Comparison of ENCODE assay signal across 1 cellular context in the genomic region with DNA sequence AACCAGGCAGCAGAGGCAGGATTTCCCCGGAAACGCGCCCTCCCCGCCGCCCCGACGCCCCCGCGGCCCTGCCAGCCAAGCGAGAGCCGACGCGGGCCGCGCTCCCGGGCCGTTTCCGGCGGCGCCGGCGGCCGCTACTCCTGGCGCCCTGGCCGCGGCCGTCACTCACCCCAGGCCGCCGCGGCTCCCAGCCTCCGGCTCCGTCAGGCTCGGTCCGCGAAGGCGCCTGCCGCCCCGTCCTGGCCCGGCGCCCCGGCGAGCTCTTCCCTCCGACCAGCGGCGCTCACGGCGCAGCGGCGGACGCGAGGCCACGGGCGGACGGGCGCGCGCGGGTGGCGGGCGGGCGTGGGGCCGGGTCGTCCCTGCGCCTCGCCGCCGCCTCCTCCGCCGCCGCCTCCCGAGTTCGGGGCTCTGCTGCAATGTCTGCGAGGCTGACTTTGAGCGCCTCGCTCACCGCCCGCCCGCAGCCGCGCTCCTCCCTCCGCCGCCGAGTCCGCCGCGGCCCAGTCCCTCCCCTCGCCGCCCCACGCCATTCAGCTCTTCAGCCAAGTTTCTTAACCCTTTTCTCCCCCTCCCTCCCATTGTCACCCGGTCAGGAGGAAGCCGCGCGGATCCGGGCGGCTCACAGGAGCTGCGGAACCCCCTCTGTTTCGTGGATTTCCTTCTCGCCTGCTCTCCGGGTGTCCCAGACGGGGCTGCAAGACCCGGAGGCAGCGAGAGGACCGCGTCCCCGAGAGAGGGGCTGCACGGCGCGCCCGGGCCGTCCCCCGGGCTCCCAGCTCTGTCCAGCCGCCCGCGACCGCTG.
A peak's percentile ranks its signal among the peaks of the same experiment; 100 is the strongest.
TF ChIP-seq lines count a peak whose summit lies in the region.

Gene NRIP1, minus strand, starts transcription at position 425 of the 805 bp plus-strand sequence. CDS start 96,808 bp downstream, outside the sequence.

TF ChIP-seq in HepG2, 621 proteins besides CTCF, POLR2A, EP300 and RAD21 (continued from another document and continues in another):
- TF ChIP-seq IKZF5 (CRISPR knock-in tag; IDR thresholded peaks at IDR 0.05) (peak; percentile 15; the same call in 1 of the 2 replicates), ZNF800 (CRISPR knock-in tag; IDR thresholded peaks at IDR 0.05) (no peak), ZNF256 (CRISPR knock-in tag; conservative IDR thresholded peaks at IDR 0.05) (no peak), ZSCAN29 (CRISPR knock-in tag; conservative IDR thresholded peaks at IDR 0.05) (no peak), ZNF564 (CRISPR knock-in tag; IDR thresholded peaks at IDR 0.05) (peak; percentile 58; the same call in 1 of the 2 replicates), KDM1A (CRISPR knock-in tag; IDR thresholded peaks at IDR 0.05) (no peak), TAF15 (IDR thresholded peaks at IDR 0.05; ENCODE audit: low read depth, low read length, poor library complexity, severe bottlenecking) (no peak), ATRX (CRISPR knock-in tag; IDR thresholded peaks at IDR 0.05; ENCODE audit: borderline replicate concordance) (no peak), ZNF33B (CRISPR knock-in tag; IDR thresholded peaks at IDR 0.05) (no peak), ZFP41 (CRISPR knock-in tag; IDR thresholded peaks at IDR 0.05; ENCODE audit: borderline replicate concordance) (no peak), ZNF34 (CRISPR knock-in tag; IDR thresholded peaks at IDR 0.05; ENCODE audit: borderline replicate concordance) (no peak), NR3C1 (CRISPR knock-in tag; IDR thresholded peaks at IDR 0.05) (no peak), JDP2 (CRISPR knock-in tag; IDR thresholded peaks at IDR 0.05; ENCODE audit: borderline replicate concordance) (no peak), IKZF4 (CRISPR knock-in tag; IDR thresholded peaks at IDR 0.05; ENCODE audit: borderline replicate concordance, low read depth, not compliant biosample characterization) (no peak), SAFB2 (CRISPR knock-in tag; IDR thresholded peaks at IDR 0.05; ENCODE audit: borderline replicate concordance, low read depth) (no peak), ZNF12 (CRISPR knock-in tag; IDR thresholded peaks at IDR 0.05) (no peak; the same call in 1 of the 2 replicates), HNRNPL (IDR thresholded peaks at IDR 0.05; ENCODE audit: low read depth, low read length) (no peak), CREBL2 (CRISPR knock-in tag; IDR thresholded peaks at IDR 0.05; ENCODE audit: borderline replicate concordance) (no peak), ZNF460 (CRISPR knock-in tag; IDR thresholded peaks at IDR 0.05; ENCODE audit: borderline replicate concordance) (no peak), FOXP1 (IDR thresholded peaks at IDR 0.05) (no peak), FOXP1 (CRISPR knock-in tag; IDR thresholded peaks at IDR 0.05) (no peak), ONECUT2 (CRISPR knock-in tag; IDR thresholded peaks at IDR 0.05) (no peak), PRDM4 (CRISPR knock-in tag; IDR thresholded peaks at IDR 0.05; ENCODE audit: borderline replicate concordance) (no peak), NPAS2 (CRISPR knock-in tag; IDR thresholded peaks at IDR 0.05; ENCODE audit: borderline replicate concordance) (no peak), ZC3H13 (CRISPR knock-in tag; IDR thresholded peaks at IDR 0.05) (peak; percentile 14; the same call in 1 of the 2 replicates), HNRNPLL (IDR thresholded peaks at IDR 0.05; ENCODE audit: low read depth, low read length, poor library complexity, severe bottlenecking) (peak; percentile 55), SP140L (CRISPR knock-in tag; IDR thresholded peaks at IDR 0.05; ENCODE audit: borderline replicate concordance) (no peak), ARHGAP35 (CRISPR knock-in tag; IDR thresholded peaks at IDR 0.05; ENCODE audit: borderline replicate concordance) (no peak), REPIN1 (CRISPR knock-in tag; IDR thresholded peaks at IDR 0.05; ENCODE audit: borderline replicate concordance, low read depth) (no peak), RFX5 (IDR thresholded peaks at IDR 0.05; ENCODE audit: low read depth, low read length) (no peak), RBM39 (IDR thresholded peaks at IDR 0.05; ENCODE audit: low read depth, low read length, poor library complexity, severe bottlenecking) (peak; percentile 40), ZNF124 (CRISPR knock-in tag; IDR thresholded peaks at IDR 0.05) (no peak), ZNF468 (CRISPR knock-in tag; IDR thresholded peaks at IDR 0.05) (no peak), TBX2 (CRISPR knock-in tag; IDR thresholded peaks at IDR 0.05; ENCODE audit: borderline replicate concordance) (no peak), KAT8 (CRISPR knock-in tag; IDR thresholded peaks at IDR 0.05) (no peak), HMG20B (CRISPR knock-in tag; conservative IDR thresholded peaks at IDR 0.05) (no peak), KLF12 (CRISPR knock-in tag; IDR thresholded peaks at IDR 0.05; ENCODE audit: borderline replicate concordance) (no peak), ZNF230 (CRISPR knock-in tag; IDR thresholded peaks at IDR 0.05) (no peak), MATR3 (CRISPR knock-in tag; IDR thresholded peaks at IDR 0.05) (no peak), ZNF7 (CRISPR knock-in tag; IDR thresholded peaks at IDR 0.05) (no peak), ZNF17 (CRISPR knock-in tag; IDR thresholded peaks at IDR 0.05) (no peak), DRAP1 (CRISPR knock-in tag; IDR thresholded peaks at IDR 0.05) (peak; percentile 73; the same call in 1 of the 2 replicates), ZBTB7B (CRISPR knock-in tag; IDR thresholded peaks at IDR 0.05) (no peak), ZNF670 (CRISPR knock-in tag; IDR thresholded peaks at IDR 0.05; ENCODE audit: borderline replicate concordance) (no peak), CHD4 (IDR thresholded peaks at IDR 0.05; ENCODE audit: borderline replicate concordance, low read length) (no peak), NKX3-1 (CRISPR knock-in tag; IDR thresholded peaks at IDR 0.05) (no peak), PHF5A (CRISPR knock-in tag; IDR thresholded peaks at IDR 0.05; ENCODE audit: low read depth, unreplicated experiment) (no peak), GABPA (IDR thresholded peaks at IDR 0.05; ENCODE audit: low read depth, low read length) (no peak), GABPA (CRISPR knock-in tag; IDR thresholded peaks at IDR 0.05; ENCODE audit: low read depth) (no peak), ZNF367 (CRISPR knock-in tag; IDR thresholded peaks at IDR 0.05; ENCODE audit: borderline replicate concordance) (no peak), PITX1 (CRISPR knock-in tag; IDR thresholded peaks at IDR 0.05) (no peak), PAX8 (CRISPR knock-in tag; IDR thresholded peaks at IDR 0.05; ENCODE audit: borderline replicate concordance) (no peak), ZNF101 (CRISPR knock-in tag; IDR thresholded peaks at IDR 0.05; ENCODE audit: borderline replicate concordance, low read depth) (no peak), NFE2L1 (CRISPR knock-in tag; IDR thresholded peaks at IDR 0.05; ENCODE audit: borderline replicate concordance) (no peak)
- TF ChIP-seq, protein P1, sequence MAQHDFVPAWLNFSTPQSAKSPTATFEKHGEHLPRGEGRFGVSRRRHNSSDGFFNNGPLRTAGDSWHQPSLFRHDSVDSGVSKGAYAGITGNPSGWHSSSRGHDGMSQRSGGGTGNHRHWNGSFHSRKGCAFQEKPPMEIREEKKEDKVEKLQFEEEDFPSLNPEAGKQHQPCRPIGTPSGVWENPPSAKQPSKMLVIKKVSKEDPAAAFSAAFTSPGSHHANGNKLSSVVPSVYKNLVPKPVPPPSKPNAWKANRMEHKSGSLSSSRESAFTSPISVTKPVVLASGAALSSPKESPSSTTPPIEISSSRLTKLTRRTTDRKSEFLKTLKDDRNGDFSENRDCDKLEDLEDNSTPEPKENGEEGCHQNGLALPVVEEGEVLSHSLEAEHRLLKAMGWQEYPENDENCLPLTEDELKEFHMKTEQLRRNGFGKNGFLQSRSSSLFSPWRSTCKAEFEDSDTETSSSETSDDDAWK (CRISPR knock-in tag; IDR thresholded peaks at IDR 0.05): no peak
- TF ChIP-seq, protein P2, sequence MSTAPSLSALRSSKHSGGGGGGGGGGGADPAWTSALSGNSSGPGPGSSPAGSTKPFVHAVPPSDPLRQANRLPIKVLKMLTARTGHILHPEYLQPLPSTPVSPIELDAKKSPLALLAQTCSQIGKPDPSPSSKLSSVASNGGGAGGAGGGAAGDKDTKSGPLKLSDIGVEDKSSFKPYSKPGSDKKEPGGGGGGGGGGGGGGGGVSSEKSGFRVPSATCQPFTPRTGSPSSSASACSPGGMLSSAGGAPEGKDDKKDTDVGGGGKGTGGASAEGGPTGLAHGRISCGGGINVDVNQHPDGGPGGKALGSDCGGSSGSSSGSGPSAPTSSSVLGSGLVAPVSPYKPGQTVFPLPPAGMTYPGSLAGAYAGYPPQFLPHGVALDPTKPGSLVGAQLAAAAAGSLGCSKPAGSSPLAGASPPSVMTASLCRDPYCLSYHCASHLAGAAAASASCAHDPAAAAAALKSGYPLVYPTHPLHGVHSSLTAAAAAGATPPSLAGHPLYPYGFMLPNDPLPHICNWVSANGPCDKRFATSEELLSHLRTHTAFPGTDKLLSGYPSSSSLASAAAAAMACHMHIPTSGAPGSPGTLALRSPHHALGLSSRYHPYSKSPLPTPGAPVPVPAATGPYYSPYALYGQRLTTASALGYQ (CRISPR knock-in tag; IDR thresholded peaks at IDR 0.05): no peak
- TF ChIP-seq, protein P3, sequence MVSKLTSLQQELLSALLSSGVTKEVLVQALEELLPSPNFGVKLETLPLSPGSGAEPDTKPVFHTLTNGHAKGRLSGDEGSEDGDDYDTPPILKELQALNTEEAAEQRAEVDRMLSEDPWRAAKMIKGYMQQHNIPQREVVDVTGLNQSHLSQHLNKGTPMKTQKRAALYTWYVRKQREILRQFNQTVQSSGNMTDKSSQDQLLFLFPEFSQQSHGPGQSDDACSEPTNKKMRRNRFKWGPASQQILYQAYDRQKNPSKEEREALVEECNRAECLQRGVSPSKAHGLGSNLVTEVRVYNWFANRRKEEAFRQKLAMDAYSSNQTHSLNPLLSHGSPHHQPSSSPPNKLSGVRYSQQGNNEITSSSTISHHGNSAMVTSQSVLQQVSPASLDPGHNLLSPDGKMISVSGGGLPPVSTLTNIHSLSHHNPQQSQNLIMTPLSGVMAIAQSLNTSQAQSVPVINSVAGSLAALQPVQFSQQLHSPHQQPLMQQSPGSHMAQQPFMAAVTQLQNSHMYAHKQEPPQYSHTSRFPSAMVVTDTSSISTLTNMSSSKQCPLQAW (CRISPR knock-in tag; IDR thresholded peaks at IDR 0.05): no peak
- TF ChIP-seq, protein P4, sequence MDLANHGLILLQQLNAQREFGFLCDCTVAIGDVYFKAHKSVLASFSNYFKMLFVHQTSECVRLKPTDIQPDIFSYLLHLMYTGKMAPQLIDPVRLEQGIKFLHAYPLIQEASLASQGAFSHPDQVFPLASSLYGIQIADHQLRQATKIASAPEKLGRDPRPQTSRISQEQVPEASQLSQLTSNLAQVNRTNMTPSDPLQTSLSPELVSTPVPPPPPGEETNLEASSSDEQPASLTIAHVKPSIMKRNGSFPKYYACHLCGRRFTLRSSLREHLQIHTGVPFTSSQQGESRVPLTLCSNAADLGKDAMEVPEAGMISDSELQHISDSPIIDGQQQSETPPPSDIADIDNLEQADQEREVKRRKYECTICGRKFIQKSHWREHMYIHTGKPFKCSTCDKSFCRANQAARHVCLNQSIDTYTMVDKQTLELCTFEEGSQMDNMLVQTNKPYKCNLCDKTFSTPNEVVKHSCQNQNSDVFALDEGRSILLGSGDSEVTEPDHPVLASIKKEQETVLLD (CRISPR knock-in tag; IDR thresholded peaks at IDR 0.05; ENCODE audit: low read depth): 0 out of 2 replicates have a peak, but pooled peaks have one; percentile 29
